14 cellular contexts compared by ENCODE assay signal in the genomic region with DNA sequence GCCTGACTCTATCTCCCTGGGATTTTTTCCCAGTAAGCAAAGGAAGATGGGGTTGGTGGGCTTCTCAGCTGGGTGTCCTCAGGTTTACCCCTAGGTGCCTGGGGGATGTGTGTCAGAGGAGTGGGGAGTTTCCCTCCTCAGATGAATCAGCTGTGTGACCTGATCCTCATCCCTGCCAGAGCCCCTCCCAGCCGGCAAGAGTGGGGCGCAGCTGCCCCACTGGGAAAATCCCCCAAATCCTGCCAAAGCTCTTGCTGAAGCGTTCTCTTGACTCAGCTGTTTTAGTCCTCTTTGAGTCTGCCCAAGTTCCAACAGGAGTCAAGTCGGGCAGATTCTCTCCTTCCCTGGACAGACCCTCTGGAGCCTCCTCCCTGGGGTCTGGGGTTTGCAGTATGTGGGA. TPM values are rescaled to one million over a fixed set of nuclear protein-coding genes. Genes with fewer than 3 reads are reported as not detected.
DNase-seq lines count a peak whose midpoint lies in the region; ATAC-seq and TF ChIP-seq lines count a peak whose summit lies in the region.
"Had no signal": no experiment of that assay in that cellular context is flagged by ENCODE, and none has a peak within 500 bp of the region (broad histone marks: within the 10 kb centered on the region; RNA-seq: fewer than 3 reads in every experiment).

No MANE protein-coding gene starts in this region.

- BruUV-seq in Calu3 (replicated peaks; lab: Mats Ljungman, UMichigan): no TSS peak

- DNase-seq in Calu3 (no peak), dermis blood vessel endothelial cell (peak; percentile 51), omental fat pad (ENCODE audit: low spot score) (no peak), lower lobe of right lung (no peak), OCI-M2 (lab: John Stamatoyannopoulos, UW; ENCODE audit: unreplicated experiment) (no peak), GM23338 (ENCODE audit: low spot score) (no peak)
- no peak for DNase-seq in activated CD8-positive, alpha-beta memory T cell treated with anti-CD3 and anti-CD28 coated beads, Interleukin-2, amount 10 ng/mL, durations not matched to agents 7 days and 5 days
- DNase-seq: activated CD8-positive, alpha-beta memory T cell treated with anti-CD3 and anti-CD28 coated beads, Interleukin-2, amount 50 U/mL, for 48 hours; COR-L47; NCI-H1105; stimulated activated CD4-positive, alpha-beta T cell treated with anti-CD3 and anti-CD28 coated beads, Interleukin-4, amount 100 ng/mL, for 4 hours had no signal

- H3K27me3 ChIP-seq in OCI-LY3 (ENCODE audit: low read depth, low read length) (peaks cover 13% of the 10 kb centered on the region), lower lobe of right lung (ENCODE audit: low read depth) (no peaks in the 10 kb centered on the region), GM23338 (ENCODE audit: insufficient read depth) (peaks cover 14% of the 10 kb centered on the region; the same call in 1 of the 2 replicates)

- H3K9me3 ChIP-seq in OCI-LY3 (ENCODE audit: insufficient read depth, low read length): no peaks in the 10 kb centered on the region
- no peaks in the 10 kb centered on the region for H3K9me3 ChIP-seq in lower lobe of right lung

- H3F3A ChIP-seq in GM23338 (replicated peaks; ENCODE audit: low read depth): 0 out of 2 replicates have a peak, but pooled peaks cover 2% of the 10 kb centered on the region

- H3K36me3 ChIP-seq in OCI-LY3 (replicated peaks; ENCODE audit: low read depth, low read length) (peaks cover 5% of the 10 kb centered on the region), lower lobe of right lung (no peaks in the 10 kb centered on the region), GM23338 (ENCODE audit: insufficient read depth) (no peaks in the 10 kb centered on the region)

- no peaks in the 10 kb centered on the region for H3K9me2 ChIP-seq in GM23338 (ENCODE audit: insufficient read depth)

- H3K79me2 ChIP-seq in OCI-LY3 (ENCODE audit: low read length) (peaks cover 9% of the 10 kb centered on the region), GM23338 (replicated peaks; ENCODE audit: insufficient read depth) (peaks cover 1% of the 10 kb centered on the region)

- no peak for TF ChIP-seq CTCF in Calu3 (IDR thresholded peaks at IDR 0.05; ENCODE audit: unreplicated experiment)
- TF ChIP-seq CTCF in OCI-LY3 (IDR thresholded peaks at IDR 0.05; ENCODE audit: low read depth, low read length): no peak
- TF ChIP-seq CTCF in omental fat pad (IDR thresholded peaks at IDR 0.05): no peak
- TF ChIP-seq CTCF in lower lobe of right lung (IDR thresholded peaks at IDR 0.05): no peak
- no peak for TF ChIP-seq CTCF in GM23338 (conservative IDR thresholded peaks at IDR 0.05; ENCODE audit: low read depth in 2 of 2)

- H3K27ac Mint-ChIP-seq in Calu3 (ENCODE audit: unreplicated experiment) (peak overlapping the region; percentile 33), GM23338 (no peak overlapping the region)
- no peak overlapping the region for H3K27ac Mint-ChIP-seq in activated CD8-positive, alpha-beta memory T cell treated with anti-CD3 and anti-CD28 coated beads, Interleukin-2, amount 10 ng/mL, durations not matched to agents 7 days and 5 days

- H3K27ac ChIP-seq in OCI-LY3 (ENCODE audit: low read length) (no peak overlapping the region), lower lobe of right lung (no peak overlapping the region), GM23338 (ENCODE audit: low read depth) (no peak overlapping the region)
- H3K27ac ChIP-seq: parathyroid adenoma had no signal

- H2AFZ ChIP-seq in OCI-LY3 (ENCODE audit: low read depth, low read length) (no peak overlapping the region), GM23338 (no peak overlapping the region)
- H2AFZ ChIP-seq: parathyroid adenoma had no signal

- H3K4me1 ChIP-seq in OCI-LY3 (ENCODE audit: low read length): peaks cover 29% of the 10 kb centered on the region
- peaks cover 47% of the 10 kb centered on the region for H3K4me1 ChIP-seq in lower lobe of right lung
- peaks cover 5% of the 10 kb centered on the region for H3K4me1 ChIP-seq in GM23338 (ENCODE audit: insufficient read depth)

- H3K36me3 Mint-ChIP-seq in Calu3 (ENCODE audit: insufficient read depth, unreplicated experiment): peaks cover 35% of the 10 kb centered on the region
- H3K36me3 Mint-ChIP-seq in activated CD8-positive, alpha-beta memory T cell treated with anti-CD3 and anti-CD28 coated beads, Interleukin-2, amount 10 ng/mL, durations not matched to agents 7 days and 5 days: peaks cover 9% of the 10 kb centered on the region
- H3K36me3 Mint-ChIP-seq in GM23338 (ENCODE audit: low read depth): peaks cover 3% of the 10 kb centered on the region; the same call in 1 of the 3 replicates

- no peak overlapping the region for H3K4me3 Mint-ChIP-seq in Calu3 (ENCODE audit: low read depth, unreplicated experiment)
- no peak overlapping the region for H3K4me3 Mint-ChIP-seq in activated CD8-positive, alpha-beta memory T cell treated with anti-CD3 and anti-CD28 coated beads, Interleukin-2, amount 10 ng/mL, durations not matched to agents 7 days and 5 days
- H3K4me3 Mint-ChIP-seq in GM23338: no peak overlapping the region

- no peak overlapping the region for H3K9ac ChIP-seq in OCI-LY3 (ENCODE audit: low read length)
- H3K9ac ChIP-seq: parathyroid adenoma had no signal

- intact Hi-C loops in Calu3 (cut with micrococcal nuclease; ENCODE audit: unreplicated experiment): no loop called here
- intact Hi-C loops in lower lobe of right lung (cut with DNase I): no loop called here

- H3K4me3 ChIP-seq in OCI-LY3 (ENCODE audit: low read length) (no peak overlapping the region), lower lobe of right lung (no peak overlapping the region), GM23338 (no peak overlapping the region)

- H3K4me1 Mint-ChIP-seq in Calu3 (ENCODE audit: low read depth, unreplicated experiment) (peaks cover 63% of the 10 kb centered on the region), GM23338 (peaks cover 10% of the 10 kb centered on the region)
- H3K4me1 Mint-ChIP-seq in activated CD8-positive, alpha-beta memory T cell treated with anti-CD3 and anti-CD28 coated beads, Interleukin-2, amount 10 ng/mL, durations not matched to agents 7 days and 5 days: peaks cover 31% of the 10 kb centered on the region

- H3K9me3 Mint-ChIP-seq in Calu3 (ENCODE audit: low read depth, unreplicated experiment): no peaks in the 10 kb centered on the region
- no peaks in the 10 kb centered on the region for H3K9me3 Mint-ChIP-seq in activated CD8-positive, alpha-beta memory T cell treated with anti-CD3 and anti-CD28 coated beads, Interleukin-2, amount 10 ng/mL, durations not matched to agents 7 days and 5 days (ENCODE audit: low read depth)
- no peaks in the 10 kb centered on the region for H3K9me3 Mint-ChIP-seq in GM23338

- CTCF ChIA-PET in Calu3 (lab: Charles Lee): interaction anchor here (2.1 to 2.5 kb wide), 2 partner anchors 22 to 24 kb away, joined by 8 to 9 read pairs; a partner anchor contains a TSS
- CTCF ChIA-PET in activated CD8-positive, alpha-beta memory T cell treated with anti-CD3 and anti-CD28 coated beads, Interleukin-2, amount 10 ng/mL, durations not matched to agents 7 days and 5 days (lab: Charles Lee): interaction anchor here (1.2 to 2.1 kb wide), 3 partner anchors 15 to 28 kb away, joined by 4 to 14 read pairs (median 6); a partner anchor contains a TSS

- ATAC-seq in omental fat pad (ENCODE audit: low FRiP score) (peak; percentile 36), lower lobe of right lung (no peak), GM23338 (no peak)
- no peak for ATAC-seq in activated CD8-positive, alpha-beta memory T cell treated with anti-CD3 and anti-CD28 coated beads, Interleukin-2, amount 10 ng/mL, durations not matched to agents 7 days and 5 days

- H3K27me3 Mint-ChIP-seq in Calu3 (ENCODE audit: unreplicated experiment) (no peaks in the 10 kb centered on the region), GM23338 (ENCODE audit: insufficient read depth, low read depth, poor library complexity) (peaks cover 24% of the 10 kb centered on the region)
- no peaks in the 10 kb centered on the region for H3K27me3 Mint-ChIP-seq in activated CD8-positive, alpha-beta memory T cell treated with anti-CD3 and anti-CD28 coated beads, Interleukin-2, amount 10 ng/mL, durations not matched to agents 7 days and 5 days

- no peaks in the 10 kb centered on the region for H4K20me1 ChIP-seq in OCI-LY3 (ENCODE audit: insufficient read depth, low read length)
- no peaks in the 10 kb centered on the region for H4K20me1 ChIP-seq in GM23338 (replicated peaks; ENCODE audit: insufficient read depth)

- H3K4me2 ChIP-seq in OCI-LY3 (ENCODE audit: low read length) (peak overlapping the region; percentile 48), GM23338 (no peak overlapping the region)

RNA-seq across cellular contexts. Expression of a gene that starts 6.0 kb away (rescaled TPM):
- total RNA-seq in Calu3 (2022) (25.9 and 27.4 TPM in 2 replicates), dermis blood vessel endothelial cell (17.0 and 20.0 TPM in 2 replicates), omental fat pad (10 to 100 TPM; 14.0 to 18.8 (median 17.5) TPM), lower lobe of right lung (36.5 TPM)
- total RNA-seq in activated CD8-positive, alpha-beta memory T cell treated with anti-CD3 and anti-CD28 coated beads, Interleukin-2, amount 10 ng/mL, durations not matched to agents 7 days and 5 days: 10 to 100 TPM; 27.5 to 37.8 TPM
- total RNA-seq in GM23338 (2014; rRNA removed; shearing (Covaris generic)): 21.6 and 23.2 TPM in 2 replicates
- polyA plus RNA-seq in GM23338 (2016; fragmentation: Nextera tagmentation; extraction: Ambion mirVana): 16.8 and 18.6 TPM in 2 replicates

RNA-seq across cellular contexts. Expression of a gene that starts 6.4 kb away (rescaled TPM):
- total RNA-seq in Calu3 (2022): 106 and 114 TPM in 2 replicates
- 64.9 and 93.9 TPM in 2 replicates for total RNA-seq in dermis blood vessel endothelial cell
- 10 to 100 TPM; 53.0 to 88.6 (median 72.5) TPM for total RNA-seq in omental fat pad
- 63.3 TPM for total RNA-seq in lower lobe of right lung
- total RNA-seq in activated CD8-positive, alpha-beta memory T cell treated with anti-CD3 and anti-CD28 coated beads, Interleukin-2, amount 10 ng/mL, durations not matched to agents 7 days and 5 days: 100 to 1,000 TPM; 192 to 254 TPM
- 83.0 and 121 TPM in 2 replicates for total RNA-seq in GM23338 (2014; rRNA removed; shearing (Covaris generic))
- polyA plus RNA-seq in GM23338 (2016; fragmentation: Nextera tagmentation; extraction: Ambion mirVana): 294 and 358 TPM in 2 replicates

RNA-seq across cellular contexts. Expression of a gene that starts 12.7 kb away (rescaled TPM):
- total RNA-seq in Calu3 (2022) (69.8 and 76.1 TPM in 2 replicates), dermis blood vessel endothelial cell (3.6 and 4.9 TPM in 2 replicates), omental fat pad (100 to 1,000 TPM in 2 of 4 donors, 10 to 100 TPM in 1, 1 to 10 TPM in 1; 2.8 to 223 (median 57.0) TPM), lower lobe of right lung (2.2 TPM)
- 1 to 10 TPM; 2.7 to 6.0 TPM for total RNA-seq in activated CD8-positive, alpha-beta memory T cell treated with anti-CD3 and anti-CD28 coated beads, Interleukin-2, amount 10 ng/mL, durations not matched to agents 7 days and 5 days
- total RNA-seq in GM23338 (2014; rRNA removed; shearing (Covaris generic)): 10.1 and 14.6 TPM in 2 replicates
- polyA plus RNA-seq in GM23338 (2016; fragmentation: Nextera tagmentation; extraction: Ambion mirVana): 17.1 and 20.1 TPM in 2 replicates
- total RNA-seq: temporal lobe had no signal

RNA-seq across cellular contexts. Expression of a gene that starts 22.4 kb away (rescaled TPM):
- total RNA-seq in Calu3 (2022) (26.6 and 30.2 TPM in 2 replicates), dermis blood vessel endothelial cell (69.3 and 163 TPM in 2 replicates), omental fat pad (10 to 100 TPM; 40.2 to 85.9 (median 59.4) TPM), lower lobe of right lung (28.6 TPM)
- total RNA-seq in activated CD8-positive, alpha-beta memory T cell treated with anti-CD3 and anti-CD28 coated beads, Interleukin-2, amount 10 ng/mL, durations not matched to agents 7 days and 5 days: 10 to 100 TPM; 82.3 to 94.1 TPM
- 57.3 and 66.3 TPM in 2 replicates for total RNA-seq in GM23338 (2014; rRNA removed; shearing (Covaris generic))
- 54.5 and 60.4 TPM in 2 replicates for polyA plus RNA-seq in GM23338 (2016; fragmentation: Nextera tagmentation; extraction: Ambion mirVana)

RNA-seq across cellular contexts. Expression of a gene that starts 24.6 kb away (rescaled TPM):
- total RNA-seq in Calu3 (2022) (75.8 and 79.2 TPM in 2 replicates), dermis blood vessel endothelial cell (161 and 189 TPM in 2 replicates), omental fat pad (10 to 100 TPM; 48.8 to 66.4 (median 54.6) TPM), lower lobe of right lung (44.0 TPM)
- 100 to 1,000 TPM; 100 to 122 TPM for total RNA-seq in activated CD8-positive, alpha-beta memory T cell treated with anti-CD3 and anti-CD28 coated beads, Interleukin-2, amount 10 ng/mL, durations not matched to agents 7 days and 5 days
- total RNA-seq in GM23338 (2014; rRNA removed; shearing (Covaris generic)): 94.3 and 102 TPM in 2 replicates
- polyA plus RNA-seq in GM23338 (2016; fragmentation: Nextera tagmentation; extraction: Ambion mirVana): 79.0 and 84.4 TPM in 2 replicates
